In genomic region chr5:176955895-176956294, GRCh38 we compare ENCODE assay signal across 27 cellular contexts. TPM values are rescaled to one million over a fixed set of nuclear protein-coding genes. Genes with fewer than 3 reads are reported as not detected.
DNase-seq lines count a peak whose midpoint lies in the region; ATAC-seq and TF ChIP-seq lines count a peak whose summit lies in the region.
"Had no signal": no experiment of that assay in that cellular context is flagged by ENCODE, and none has a peak within 500 bp of the region (broad histone marks: within the 10 kb centered on the region; RNA-seq: fewer than 3 reads in every experiment).

No MANE protein-coding gene starts in this region.

- no peak for TF ChIP-seq CTCF in WTC11 (IDR thresholded peaks at IDR 0.05)
- no peak for TF ChIP-seq CTCF in fibroblast of mammary gland (conservative IDR thresholded peaks at IDR 0.05; ENCODE audit: control insufficient read depth, insufficient read depth, low read depth, low read length)

- DNase-seq in DMS79 treated with DMSO at 0.1 percent for 48 hours (lab: John Stamatoyannopoulos, UW): peak; percentile 12
- no peak for DNase-seq in DMS79 (lab: John Stamatoyannopoulos, UW)
- no peak for DNase-seq in WTC11 (ENCODE audit: low spot score)
- DNase-seq in fibroblast of mammary gland (ENCODE audit: low read depth): peak; percentile 63
- DNase-seq in stromal cell of bone marrow (ENCODE audit: low read depth): peak; percentile 31
- no peak for DNase-seq in DMS114 treated with DMSO at 0.1 percent for 48 hours (lab: John Stamatoyannopoulos, UW; ENCODE audit: unreplicated experiment)
- DNase-seq: activated CD8-positive, alpha-beta T cell treated with anti-CD3 and anti-CD28 coated beads, Interleukin-2, amount 10 ng/mL, durations not matched to agents 7 days and 5 days; activated naive CD4-positive, alpha-beta T cell treated with anti-CD3 and anti-CD28 coated beads, Interleukin-2, amount 50 U/mL, for 16 hours; activated T-cell treated with anti-CD3 and anti-CD28 coated beads, Interleukin-2, amount 50 U/mL, for 48 hours; Caco-2; dorsolateral prefrontal cortex; GOT3; heart right ventricle; immature natural killer cell; NCI-H1694; occipital lobe; right cardiac atrium; stimulated activated naive CD4-positive, alpha-beta T cell treated with Interleukin-2 at 50 U/mL for 16 hours had no signal

- peaks cover 2% of the 10 kb centered on the region; the same call in 1 of the 2 replicates for H3K4me1 Mint-ChIP-seq in WTC11
- H3K4me1 Mint-ChIP-seq: immature natural killer cell had no signal

- peak overlapping the region; percentile 7; the same call in 1 of the 2 replicates for H3K27ac Mint-ChIP-seq in WTC11
- H3K27ac Mint-ChIP-seq: activated CD8-positive, alpha-beta T cell treated with anti-CD3 and anti-CD28 coated beads, Interleukin-2, amount 10 ng/mL, durations not matched to agents 7 days and 5 days; T-helper 2 cell treated with Interferon-gamma antibody and Interleukin-4, amounts not matched to agents 5 μg/mL and 100 μg/mL, for 36 hours had no signal

- no peak for ATAC-seq in WTC11
- ATAC-seq in HG02981 (IDR thresholded peaks at IDR 0.05; ENCODE audit: unreplicated experiment): no peak
- no peak for ATAC-seq in GM19455 (IDR thresholded peaks at IDR 0.05; ENCODE audit: unreplicated experiment)
- ATAC-seq: activated CD8-positive, alpha-beta T cell treated with anti-CD3 and anti-CD28 coated beads, Interleukin-2, amount 10 ng/mL, durations not matched to agents 7 days and 5 days; heart right ventricle; HepG2; right cardiac atrium had no signal

- H3K9me3 Mint-ChIP-seq in WTC11: no peaks in the 10 kb centered on the region
- H3K9me3 Mint-ChIP-seq: immature natural killer cell; T-helper 2 cell treated with Interferon-gamma antibody and Interleukin-4, amounts not matched to agents 5 μg/mL and 100 μg/mL, for 36 hours had no signal

- H3K27me3 Mint-ChIP-seq in WTC11 (ENCODE audit: low read depth): no peaks in the 10 kb centered on the region

- no peak overlapping the region for H3K4me3 ChIP-seq in fibroblast of mammary gland (ENCODE audit: control insufficient read depth, low read depth, low read length)
- H3K4me3 ChIP-seq: cardiac muscle cell, dorsolateral prefrontal cortex, heart right ventricle, lung, tibial nerve had no signal

- CTCF ChIA-PET in WTC11 (lab: Charles Lee): no interaction called here

- POLR2A ChIA-PET in WTC11 (lab: Charles Lee): interaction anchor here (0.6 kb wide), 1 partner anchor 8 kb away, joined by 6 read pairs; no protein-coding TSS in a partner anchor

- no peak overlapping the region for H3K4me3 Mint-ChIP-seq in WTC11
- H3K4me3 Mint-ChIP-seq: activated CD8-positive, alpha-beta T cell treated with anti-CD3 and anti-CD28 coated beads, Interleukin-2, amount 10 ng/mL, durations not matched to agents 7 days and 5 days; immature natural killer cell; T-helper 2 cell treated with Interferon-gamma antibody and Interleukin-4, amounts not matched to agents 5 μg/mL and 100 μg/mL, for 36 hours had no signal

- peaks cover 42% of the 10 kb centered on the region for H3K36me3 Mint-ChIP-seq in WTC11

TF ChIP-seq in WTC11, 78 proteins besides CTCF, POLR2A, EP300 and RAD21:
- TF ChIP-seq ELF4 (CRISPR knock-in tag; IDR thresholded peaks at IDR 0.05; ENCODE audit: low read depth) (no peak), ATF1 (CRISPR knock-in tag; IDR thresholded peaks at IDR 0.05) (no peak), MXD4 (CRISPR knock-in tag; IDR thresholded peaks at IDR 0.05; ENCODE audit: borderline replicate concordance) (no peak), ERG (CRISPR knock-in tag; IDR thresholded peaks at IDR 0.05) (no peak), NFATC4 (CRISPR knock-in tag; IDR thresholded peaks at IDR 0.05) (no peak), GRHL2 (CRISPR knock-in tag; IDR thresholded peaks at IDR 0.05; ENCODE audit: insufficient replicate concordance, severe bottlenecking) (no peak), CREM (CRISPR knock-in tag; IDR thresholded peaks at IDR 0.05) (no peak), NR2C2 (CRISPR knock-in tag; IDR thresholded peaks at IDR 0.05) (no peak), STAT6 (CRISPR knock-in tag; conservative IDR thresholded peaks at IDR 0.05; ENCODE audit: low read depth) (no peak), ZMAT4 (CRISPR knock-in tag; IDR thresholded peaks at IDR 0.05) (no peak), OVOL2 (CRISPR knock-in tag; IDR thresholded peaks at IDR 0.05; ENCODE audit: borderline replicate concordance) (no peak), IRF2 (CRISPR knock-in tag; IDR thresholded peaks at IDR 0.05; ENCODE audit: borderline replicate concordance, low read depth) (no peak), SMAD4 (CRISPR knock-in tag; IDR thresholded peaks at IDR 0.05) (no peak), ZBTB21 (CRISPR knock-in tag; IDR thresholded peaks at IDR 0.05; ENCODE audit: borderline replicate concordance) (no peak), USF2 (CRISPR knock-in tag; IDR thresholded peaks at IDR 0.05) (no peak), NR3C1 (CRISPR knock-in tag; conservative IDR thresholded peaks at IDR 0.05; ENCODE audit: low read depth) (no peak), FOXJ3 (CRISPR knock-in tag; IDR thresholded peaks at IDR 0.05; ENCODE audit: borderline replicate concordance) (no peak), JAZF1 (CRISPR knock-in tag; IDR thresholded peaks at IDR 0.05) (no peak), MLX (CRISPR knock-in tag; IDR thresholded peaks at IDR 0.05) (no peak)
TF ChIP-seq in WTC11: peak in this region for 0.

RNA-seq across cellular contexts. Expression of gene UIMC1, which starts 50.7 kb away (rescaled TPM):
- 44.4 to 48.0 TPM (median 46.1 TPM) in 3 replicates for total RNA-seq in WTC11 (2021)

RNA-seq across cellular contexts. Expression of gene HK3, which starts 56.7 kb away (rescaled TPM):
- 0.17 to 0.18 TPM in 2 of 3 replicates, not detected in the other for total RNA-seq in WTC11 (2021)
- total RNA-seq: activated CD8-positive, alpha-beta T cell treated with anti-CD3 and anti-CD28 coated beads, Interleukin-2, amount 10 ng/mL, durations not matched to agents 7 days and 5 days; cardiac muscle cell; epithelial cell of proximal tubule; HepG2; myocyte had no signal

Comparison
In these comparisons a context has a peak if more than half of its experiments do, and no peak if none do; other contexts are left out.
1. DNase-seq: peak in DMS79 treated with DMSO at 0.1 percent for 48 hours (single experiment), fibroblast of mammary gland (single experiment) and stromal cell of bone marrow (single experiment); none in DMS79 (single experiment), WTC11 (single experiment) and DMS114 treated with DMSO at 0.1 percent for 48 hours (single experiment).